In the genomic region with DNA sequence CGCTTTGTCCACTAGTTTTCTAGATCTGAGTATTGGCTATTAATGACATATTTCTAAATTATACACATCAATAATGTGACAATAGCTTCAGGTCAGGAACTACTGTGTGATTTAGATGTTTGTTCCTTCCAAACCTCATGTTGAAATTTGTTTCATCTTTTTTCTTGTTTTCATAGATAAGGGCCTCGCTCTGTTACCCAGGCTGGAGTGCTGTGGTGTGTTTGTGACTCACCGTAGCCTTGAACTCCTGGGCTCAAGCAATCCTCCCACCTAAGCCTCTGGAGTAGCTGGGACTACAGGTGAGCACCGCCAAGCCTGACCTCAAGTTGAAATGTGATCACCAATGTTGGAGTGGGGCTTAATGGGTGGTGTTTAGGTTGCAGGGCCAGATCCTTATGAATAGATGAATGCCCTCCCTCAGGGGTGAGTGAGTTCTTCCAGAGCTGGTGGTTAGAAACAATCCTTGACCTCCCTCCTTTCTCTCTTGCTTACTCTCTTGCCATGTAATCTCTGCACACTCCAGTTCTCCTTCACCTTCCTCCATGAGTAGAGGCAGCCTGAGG, we compare ENCODE assay signal across 1 cellular context.
TF ChIP-seq lines count a peak whose summit lies in the region.

No MANE protein-coding gene starts in this region.

TF ChIP-seq in HepG2, 621 proteins besides CTCF, POLR2A, EP300 and RAD21 (continued from another document and continues in another):
- TF ChIP-seq, protein P1, sequence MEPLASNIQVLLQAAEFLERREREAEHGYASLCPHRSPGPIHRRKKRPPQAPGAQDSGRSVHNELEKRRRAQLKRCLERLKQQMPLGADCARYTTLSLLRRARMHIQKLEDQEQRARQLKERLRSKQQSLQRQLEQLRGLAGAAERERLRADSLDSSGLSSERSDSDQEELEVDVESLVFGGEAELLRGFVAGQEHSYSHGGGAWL (CRISPR knock-in tag; IDR thresholded peaks at IDR 0.05): no peak
- TF ChIP-seq, protein P2, sequence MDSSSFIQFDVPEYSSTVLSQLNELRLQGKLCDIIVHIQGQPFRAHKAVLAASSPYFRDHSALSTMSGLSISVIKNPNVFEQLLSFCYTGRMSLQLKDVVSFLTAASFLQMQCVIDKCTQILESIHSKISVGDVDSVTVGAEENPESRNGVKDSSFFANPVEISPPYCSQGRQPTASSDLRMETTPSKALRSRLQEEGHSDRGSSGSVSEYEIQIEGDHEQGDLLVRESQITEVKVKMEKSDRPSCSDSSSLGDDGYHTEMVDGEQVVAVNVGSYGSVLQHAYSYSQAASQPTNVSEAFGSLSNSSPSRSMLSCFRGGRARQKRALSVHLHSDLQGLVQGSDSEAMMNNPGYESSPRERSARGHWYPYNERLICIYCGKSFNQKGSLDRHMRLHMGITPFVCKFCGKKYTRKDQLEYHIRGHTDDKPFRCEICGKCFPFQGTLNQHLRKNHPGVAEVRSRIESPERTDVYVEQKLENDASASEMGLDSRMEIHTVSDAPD (CRISPR knock-in tag; IDR thresholded peaks at IDR 0.05): no peak
- TF ChIP-seq, protein P3, sequence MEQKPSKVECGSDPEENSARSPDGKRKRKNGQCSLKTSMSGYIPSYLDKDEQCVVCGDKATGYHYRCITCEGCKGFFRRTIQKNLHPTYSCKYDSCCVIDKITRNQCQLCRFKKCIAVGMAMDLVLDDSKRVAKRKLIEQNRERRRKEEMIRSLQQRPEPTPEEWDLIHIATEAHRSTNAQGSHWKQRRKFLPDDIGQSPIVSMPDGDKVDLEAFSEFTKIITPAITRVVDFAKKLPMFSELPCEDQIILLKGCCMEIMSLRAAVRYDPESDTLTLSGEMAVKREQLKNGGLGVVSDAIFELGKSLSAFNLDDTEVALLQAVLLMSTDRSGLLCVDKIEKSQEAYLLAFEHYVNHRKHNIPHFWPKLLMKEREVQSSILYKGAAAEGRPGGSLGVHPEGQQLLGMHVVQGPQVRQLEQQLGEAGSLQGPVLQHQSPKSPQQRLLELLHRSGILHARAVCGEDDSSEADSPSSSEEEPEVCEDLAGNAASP (CRISPR knock-in tag; IDR thresholded peaks at IDR 0.05; ENCODE audit: borderline replicate concordance): peak; percentile 87; the same call in 1 of the 2 replicates
- no peak for TF ChIP-seq RFX1 (IDR thresholded peaks at IDR 0.05)
- no peak for TF ChIP-seq ZNF607 (CRISPR knock-in tag; IDR thresholded peaks at IDR 0.05; ENCODE audit: borderline replicate concordance)
- TF ChIP-seq ZNF10 (CRISPR knock-in tag; IDR thresholded peaks at IDR 0.05; ENCODE audit: borderline replicate concordance, low read depth): no peak
- TF ChIP-seq ZNF567 (CRISPR knock-in tag; IDR thresholded peaks at IDR 0.05; ENCODE audit: borderline replicate concordance): no peak
- TF ChIP-seq RBFOX2 (IDR thresholded peaks at IDR 0.05; ENCODE audit: low read depth, low read length): no peak
- no peak for TF ChIP-seq HHEX (CRISPR knock-in tag; IDR thresholded peaks at IDR 0.05)
- TF ChIP-seq POLR2AphosphoS5 (IDR thresholded peaks at IDR 0.05; ENCODE audit: low read depth, low read length): no peak
- no peak for TF ChIP-seq ZNF484 (CRISPR knock-in tag; IDR thresholded peaks at IDR 0.05; ENCODE audit: borderline replicate concordance, low read depth)
- TF ChIP-seq ZKSCAN1 (IDR thresholded peaks at IDR 0.05; ENCODE audit: low read length): 0 out of 2 replicates have a peak, but pooled peaks have one; percentile 34
- TF ChIP-seq, protein P4, sequence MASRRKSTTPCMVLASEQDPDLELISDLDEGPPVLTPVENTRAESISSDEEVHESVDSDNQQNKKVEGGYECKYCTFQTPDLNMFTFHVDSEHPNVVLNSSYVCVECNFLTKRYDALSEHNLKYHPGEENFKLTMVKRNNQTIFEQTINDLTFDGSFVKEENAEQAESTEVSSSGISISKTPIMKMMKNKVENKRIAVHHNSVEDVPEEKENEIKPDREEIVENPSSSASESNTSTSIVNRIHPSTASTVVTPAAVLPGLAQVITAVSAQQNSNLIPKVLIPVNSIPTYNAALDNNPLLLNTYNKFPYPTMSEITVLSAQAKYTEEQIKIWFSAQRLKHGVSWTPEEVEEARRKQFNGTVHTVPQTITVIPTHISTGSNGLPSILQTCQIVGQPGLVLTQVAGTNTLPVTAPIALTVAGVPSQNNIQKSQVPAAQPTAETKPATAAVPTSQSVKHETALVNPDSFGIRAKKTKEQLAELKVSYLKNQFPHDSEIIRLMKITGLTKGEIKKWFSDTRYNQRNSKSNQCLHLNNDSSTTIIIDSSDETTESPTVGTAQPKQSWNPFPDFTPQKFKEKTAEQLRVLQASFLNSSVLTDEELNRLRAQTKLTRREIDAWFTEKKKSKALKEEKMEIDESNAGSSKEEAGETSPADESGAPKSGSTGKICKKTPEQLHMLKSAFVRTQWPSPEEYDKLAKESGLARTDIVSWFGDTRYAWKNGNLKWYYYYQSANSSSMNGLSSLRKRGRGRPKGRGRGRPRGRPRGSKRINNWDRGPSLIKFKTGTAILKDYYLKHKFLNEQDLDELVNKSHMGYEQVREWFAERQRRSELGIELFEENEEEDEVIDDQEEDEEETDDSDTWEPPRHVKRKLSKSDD (CRISPR knock-in tag; IDR thresholded peaks at IDR 0.05; ENCODE audit: low read depth): no peak
- TF ChIP-seq EHMT2 (IDR thresholded peaks at IDR 0.05; ENCODE audit: borderline replicate concordance, low read depth, low read length): no peak
- TF ChIP-seq GPBP1L1 (CRISPR knock-in tag; IDR thresholded peaks at IDR 0.05): no peak
- peak; percentile 78 for TF ChIP-seq ARID3A (IDR thresholded peaks at IDR 0.05; ENCODE audit: low read depth, low read length)
- TF ChIP-seq TCF12 (IDR thresholded peaks at IDR 0.05): no peak
- TF ChIP-seq TCF12 (CRISPR knock-in tag; IDR thresholded peaks at IDR 0.05): 0 out of 2 replicates have a peak, but pooled peaks have one; percentile 29
- TF ChIP-seq ZNF33A (CRISPR knock-in tag; IDR thresholded peaks at IDR 0.05; ENCODE audit: borderline replicate concordance): no peak
- TF ChIP-seq HOXA3 (CRISPR knock-in tag; IDR thresholded peaks at IDR 0.05): peak; percentile 76
- no peak for TF ChIP-seq TEAD2 (CRISPR knock-in tag; IDR thresholded peaks at IDR 0.05)
- TF ChIP-seq TEF (CRISPR knock-in tag; IDR thresholded peaks at IDR 0.05): no peak
- TF ChIP-seq CREM (IDR thresholded peaks at IDR 0.05): peak; percentile 80
- TF ChIP-seq CREM (CRISPR knock-in tag; IDR thresholded peaks at IDR 0.05): no peak
- no peak for TF ChIP-seq ZNF572 (CRISPR knock-in tag; IDR thresholded peaks at IDR 0.05)
- peak; percentile 70 for TF ChIP-seq THAP11 (CRISPR knock-in tag; IDR thresholded peaks at IDR 0.05)
- peak; percentile 42; the same call in 1 of the 2 replicates for TF ChIP-seq GFI1 (CRISPR knock-in tag; IDR thresholded peaks at IDR 0.05; ENCODE audit: borderline replicate concordance)
- no peak for TF ChIP-seq ZBTB44 (CRISPR knock-in tag; IDR thresholded peaks at IDR 0.05)
- TF ChIP-seq ZNF549 (CRISPR knock-in tag; IDR thresholded peaks at IDR 0.05): no peak; the same call in 1 of the 2 replicates
- TF ChIP-seq USF2 (IDR thresholded peaks at IDR 0.05; ENCODE audit: low read depth, low read length): no peak
- no peak for TF ChIP-seq USF2 (CRISPR knock-in tag; IDR thresholded peaks at IDR 0.05; ENCODE audit: borderline replicate concordance)
- no peak for TF ChIP-seq CBX1 (IDR thresholded peaks at IDR 0.05; ENCODE audit: low read depth)
- no peak for TF ChIP-seq ZNF354B (CRISPR knock-in tag; IDR thresholded peaks at IDR 0.05)
- no peak for TF ChIP-seq CBX2 (IDR thresholded peaks at IDR 0.05; ENCODE audit: low read depth, low read length)
- TF ChIP-seq CBX2 (CRISPR knock-in tag; IDR thresholded peaks at IDR 0.05; ENCODE audit: low read depth): no peak
- TF ChIP-seq YY1 (IDR thresholded peaks at IDR 0.05; ENCODE audit: insufficient read depth, insufficient replicate concordance, low read depth, low read length): no peak
- no peak for TF ChIP-seq ZFP1 (CRISPR knock-in tag; IDR thresholded peaks at IDR 0.05)
- TF ChIP-seq, protein P5, sequence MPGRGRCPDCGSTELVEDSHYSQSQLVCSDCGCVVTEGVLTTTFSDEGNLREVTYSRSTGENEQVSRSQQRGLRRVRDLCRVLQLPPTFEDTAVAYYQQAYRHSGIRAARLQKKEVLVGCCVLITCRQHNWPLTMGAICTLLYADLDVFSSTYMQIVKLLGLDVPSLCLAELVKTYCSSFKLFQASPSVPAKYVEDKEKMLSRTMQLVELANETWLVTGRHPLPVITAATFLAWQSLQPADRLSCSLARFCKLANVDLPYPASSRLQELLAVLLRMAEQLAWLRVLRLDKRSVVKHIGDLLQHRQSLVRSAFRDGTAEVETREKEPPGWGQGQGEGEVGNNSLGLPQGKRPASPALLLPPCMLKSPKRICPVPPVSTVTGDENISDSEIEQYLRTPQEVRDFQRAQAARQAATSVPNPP (CRISPR knock-in tag; IDR thresholded peaks at IDR 0.05): no peak
- TF ChIP-seq TBP (CRISPR knock-in tag; IDR thresholded peaks at IDR 0.05): no peak
- TF ChIP-seq HNF4G (IDR thresholded peaks at IDR 0.05; ENCODE audit: borderline replicate concordance, low read depth, low read length): no peak; the same call in 1 of the 2 replicates
- TF ChIP-seq HNF4G (CRISPR knock-in tag; IDR thresholded peaks at IDR 0.05; ENCODE audit: borderline replicate concordance, low read depth): no peak
- no peak for TF ChIP-seq ZNF274 (CRISPR knock-in tag; IDR thresholded peaks at IDR 0.05)
- TF ChIP-seq NCOA2 (CRISPR knock-in tag; IDR thresholded peaks at IDR 0.05): peak; percentile 94
- TF ChIP-seq ZNF652 (CRISPR knock-in tag; IDR thresholded peaks at IDR 0.05; ENCODE audit: borderline replicate concordance, low read depth): no peak
- no peak for TF ChIP-seq ZNF251 (CRISPR knock-in tag; IDR thresholded peaks at IDR 0.05)
- TF ChIP-seq MEIS1 (CRISPR knock-in tag; IDR thresholded peaks at IDR 0.05; ENCODE audit: borderline replicate concordance): peak; percentile 51; the same call in 1 of the 2 replicates
- TF ChIP-seq SIX4 (CRISPR knock-in tag; IDR thresholded peaks at IDR 0.05): peak; percentile 85
- TF ChIP-seq DBP (CRISPR knock-in tag; IDR thresholded peaks at IDR 0.05; ENCODE audit: not compliant biosample characterization): no peak
- peak; percentile 26; the same call in 1 of the 2 replicates for TF ChIP-seq YEATS4 (CRISPR knock-in tag; IDR thresholded peaks at IDR 0.05; ENCODE audit: borderline replicate concordance)
- no peak for TF ChIP-seq ZNF670 (CRISPR knock-in tag; IDR thresholded peaks at IDR 0.05; ENCODE audit: borderline replicate concordance)
- TF ChIP-seq MBNL3 (CRISPR knock-in tag; conservative IDR thresholded peaks at IDR 0.05): no peak
- no peak for TF ChIP-seq NKX3-1 (CRISPR knock-in tag; IDR thresholded peaks at IDR 0.05)
